13 cellular contexts compared by ENCODE assay signal in genomic region chr1:185843297-185843869, GRCh38.
"Had no signal": no experiment of that assay in that cellular context is flagged by ENCODE, and none has a peak within 500 bp of the region (broad histone marks: within the 10 kb centered on the region; RNA-seq: fewer than 3 reads in every experiment).

No MANE protein-coding gene starts in this region.

- H3K36me3 ChIP-seq: cardiac muscle cell, esophagus squamous epithelium, lower lobe of right lung, pancreas had no signal

- H3K9me3 ChIP-seq: esophagus squamous epithelium, lower lobe of right lung, pancreas had no signal

- DNase-seq: activated CD4-positive, alpha-beta T cell treated with anti-CD3 and anti-CD28 coated beads for 1 hour; activated CD4-positive, alpha-beta T cell treated with anti-CD3 and anti-CD28 coated beads, Interleukin-2, amount 50 U/mL, for 48 hours; activated naive CD4-positive, alpha-beta T cell treated with Interleukin-2 at 50 U/mL for 16 hours; activated naive CD8-positive, alpha-beta T cell treated with anti-CD3 and anti-CD28 coated beads, Interleukin-2, amount 50 U/mL, for 24 hours; esophagus squamous epithelium; foreskin fibroblast; glutamatergic neuron; left cardiac atrium; lower lobe of right lung; pancreas; stimulated activated CD4-positive, alpha-beta T cell treated with anti-CD3 and anti-CD28 coated beads, Interleukin-1b, Interleukin-23, amount 100 ng/mL, for 48 hours; stimulated activated naive CD8-positive, alpha-beta T cell treated with anti-CD3 and anti-CD28 coated beads, Interleukin-15, amount 100 ng/mL, for 72 hours had no signal

- H3K4me1 ChIP-seq: lower lobe of right lung had no signal

- H3K27me3 ChIP-seq: cardiac muscle cell, esophagus squamous epithelium, pancreas had no signal

- H3K4me3 ChIP-seq: cardiac muscle cell, esophagus squamous epithelium, lower lobe of right lung, pancreas had no signal

- H3K27ac ChIP-seq: cardiac muscle cell, esophagus squamous epithelium, lower lobe of right lung, pancreas had no signal
